In the genomic region with DNA sequence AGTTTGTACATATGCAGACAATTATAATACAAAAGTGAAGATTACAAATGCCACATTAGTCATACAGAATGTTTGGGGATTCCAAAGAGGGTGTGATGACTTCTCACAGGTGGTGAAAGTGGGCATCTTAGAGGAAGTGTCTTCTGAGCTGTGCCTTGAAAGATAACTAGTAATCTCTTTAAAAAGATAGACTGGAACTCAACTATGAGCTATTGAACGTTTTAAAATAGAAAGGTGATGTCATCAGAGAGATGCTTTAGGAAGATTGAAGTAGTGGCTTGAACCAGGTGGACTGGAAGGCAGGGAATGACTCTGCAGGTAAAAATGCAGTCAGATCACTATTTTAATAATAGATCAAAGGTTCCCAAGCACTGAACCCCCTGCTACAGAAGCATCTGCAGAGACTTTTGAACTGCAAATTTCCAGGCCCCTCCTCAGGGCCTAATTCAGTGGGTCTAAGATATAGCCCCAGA, we compare ENCODE assay signal across 18 cellular contexts. TPM values are rescaled to one million over a fixed set of nuclear protein-coding genes. Genes with fewer than 3 reads are reported as not detected.
DNase-seq lines count a peak whose midpoint lies in the region; ATAC-seq, FAIRE-seq and TF ChIP-seq lines count a peak whose summit lies in the region.
"Had no signal": no experiment of that assay in that cellular context is flagged by ENCODE, and none has a peak within 500 bp of the region (broad histone marks: within the 10 kb centered on the region; RNA-seq: fewer than 3 reads in every experiment).

No MANE protein-coding gene starts in this region.

- WGBS in small intestine, 3 donors = 6 to 15% (median 10%) methylated on average over 1 of the region's 1 CpG

- H3K9me3 ChIP-seq in HCT116 (ENCODE audit: control insufficient read depth in 1 of 2, insufficient read depth in 1 of 2, low read depth in 1 of 2, low read length in 2 of 2) = no peaks in the 10 kb centered on the region
- no peaks in the 10 kb centered on the region for H3K9me3 ChIP-seq in small intestine (ENCODE audit: control insufficient read depth, low read depth)
- H3K9me3 ChIP-seq: BLaER1, pancreas had no signal

- intact Hi-C loops in HCT116 (cut with micrococcal nuclease) = no loop called here

- no peaks in the 10 kb centered on the region for H3K27me3 Mint-ChIP-seq in stimulated activated memory B cell treated with anti-CD40 and anti-IgM and Interleukin-4, amounts not matched to agents 10 μg/mL and 1 μg/mL and 100 μg/mL, for 72 hours
- H3K27me3 Mint-ChIP-seq: activated CD4-positive, alpha-beta T cell treated with anti-CD3 and anti-CD28 coated beads for 36 hours; naive thymus-derived CD4-positive, alpha-beta T cell had no signal

- peak; percentile 82 for DNase-seq in HCT116 (ENCODE audit: low read depth, low spot score)
- peak; percentile 8 for DNase-seq in OCI-M1 (lab: John Stamatoyannopoulos, UW)
- peak; percentile 49 for DNase-seq in iPS DF 4.7 (ENCODE audit: extremely low read depth, low spot score)
- no peak for DNase-seq in small intestine
- no peak for DNase-seq in stimulated activated naive CD4-positive, alpha-beta T cell (lab: John Stamatoyannopoulos, UW)
- DNase-seq in foreskin fibroblast = no peak
- DNase-seq: activated CD4-positive, alpha-beta T cell treated with anti-CD3 and anti-CD28 coated beads for 36 hours; activated gamma-delta T cell; amygdala; naive thymus-derived CD4-positive, alpha-beta T cell; NCI-H1436; NCI-H446; pancreas had no signal

- peaks cover 43 to 71% of the 10 kb centered on the region in 2 experiments for H3K4me1 ChIP-seq in HCT116 (ENCODE audit: control insufficient read depth in 1 of 2, insufficient read depth in 2 of 2, low read length in 2 of 2)
- H3K4me1 ChIP-seq in small intestine (ENCODE audit: control insufficient read depth in 2 of 2, insufficient read depth in 1 of 2, low read depth in 1 of 2, low read length in 1 of 2) = no peaks in the 10 kb centered on the region
- H3K4me1 ChIP-seq: BLaER1, pancreas had no signal

- no peak overlapping the region for H3K27ac Mint-ChIP-seq in stimulated activated memory B cell treated with anti-CD40 and anti-IgM and Interleukin-4, amounts not matched to agents 10 μg/mL and 1 μg/mL and 100 μg/mL, for 72 hours
- H3K27ac Mint-ChIP-seq: activated CD4-positive, alpha-beta T cell treated with anti-CD3 and anti-CD28 coated beads for 36 hours; naive thymus-derived CD4-positive, alpha-beta T cell had no signal

- peaks cover 0 to 4% of the 10 kb centered on the region in 2 experiments; a peak in 1 of 4 replicates for H3K36me3 ChIP-seq in HCT116 (ENCODE audit: control insufficient read depth in 1 of 2, insufficient read depth in 2 of 2, low read length in 2 of 2)
- no peaks in the 10 kb centered on the region for H3K36me3 ChIP-seq in small intestine (ENCODE audit: control insufficient read depth in 2 of 2, insufficient read depth in 2 of 2, low read length in 2 of 2)
- H3K36me3 ChIP-seq: pancreas had no signal

- H3K4me3 ChIP-seq in HCT116 (replicated peaks in 1 of 2; ENCODE audit: low read depth in 1 of 2, low read length in 2 of 2) (no peak overlapping the region; a peak in 1 of 4 replicates), small intestine (ENCODE audit: low read depth in 1 of 2, low read length in 2 of 2) (no peak overlapping the region), foreskin fibroblast (ENCODE audit: low read depth in 1 of 2, low read length in 2 of 2) (no peak overlapping the region)
- H3K4me3 ChIP-seq: BLaER1, lung, pancreas had no signal

- BruUV-seq in HCT116 (replicated peaks; lab: Mats Ljungman, UMichigan) = no TSS peak

- peak; percentile 25; the same call in 1 of the 2 replicates for TF ChIP-seq RAD21 in HCT116 (IDR thresholded peaks at IDR 0.05; ENCODE audit: low read depth)

- H3K27me3 ChIP-seq in HCT116 (ENCODE audit: insufficient read depth, low read length) (no peaks in the 10 kb centered on the region), small intestine (ENCODE audit: control insufficient read depth in 2 of 2, insufficient read depth in 2 of 2, low read length in 2 of 2) (no peaks in the 10 kb centered on the region)
- H3K27me3 ChIP-seq: BLaER1, pancreas had no signal

- peak; percentile 67 for ATAC-seq in HCT116
- ATAC-seq in stimulated activated memory B cell treated with anti-CD40 and anti-IgM and Interleukin-4, amounts not matched to agents 10 μg/mL and 1 μg/mL and 100 μg/mL, for 72 hours = peak; percentile 62
- ATAC-seq: activated CD4-positive, alpha-beta T cell treated with anti-CD3 and anti-CD28 coated beads for 36 hours; naive thymus-derived CD4-positive, alpha-beta T cell; pancreas had no signal

- H3K79me2 ChIP-seq in HCT116 (ENCODE audit: insufficient read depth, low read length) = peaks cover 49% of the 10 kb centered on the region

- H3K9ac ChIP-seq in HCT116 (ENCODE audit: low read length) = no peak overlapping the region
- H3K9ac ChIP-seq: BLaER1 had no signal

- H3K27ac ChIP-seq in HCT116 (ENCODE audit: low read depth, low read length) (peak overlapping the region; percentile 69; the same call in 1 of the 2 replicates), small intestine (ENCODE audit: low read depth in 1 of 2, low read length in 1 of 2) (no peak overlapping the region)
- H3K27ac ChIP-seq: BLaER1, HL-60, pancreas had no signal

- TF ChIP-seq POLR2A in HCT116 (IDR thresholded peaks at IDR 0.05; ENCODE audit: borderline replicate concordance, extremely low read depth, insufficient read depth, insufficient read length) = no peak

- no peak for FAIRE-seq in small intestine (lab: Jason Lieb, UNC)
- FAIRE-seq: pancreas had no signal

- peaks cover 4% of the 10 kb centered on the region for H3K4me1 Mint-ChIP-seq in stimulated activated memory B cell treated with anti-CD40 and anti-IgM and Interleukin-4, amounts not matched to agents 10 μg/mL and 1 μg/mL and 100 μg/mL, for 72 hours
- H3K4me1 Mint-ChIP-seq: activated CD4-positive, alpha-beta T cell treated with anti-CD3 and anti-CD28 coated beads for 36 hours; naive thymus-derived CD4-positive, alpha-beta T cell had no signal

- H2AFZ ChIP-seq in HCT116 (ENCODE audit: low read depth, low read length, poor library complexity, severe bottlenecking) = no peak overlapping the region

- peak overlapping the region; percentile 76 for H3K4me2 ChIP-seq in HCT116 (ENCODE audit: low read length)
- H3K4me2 ChIP-seq: BLaER1 had no signal

- RAD21 ChIA-PET in HCT116 (lab: Charles Lee; ENCODE audit: low non-redundant PET in 1 of 2, low total read pairs in 2 of 2, uncharacterized antibody in 2 of 2, unreplicated experiment in 2 of 2) = no interaction called here

- H4K20me1 ChIP-seq in HCT116 (ENCODE audit: insufficient read depth) = no peaks in the 10 kb centered on the region

- no peaks in the 10 kb centered on the region; the same call in 1 of the 2 replicates for H3K9me2 ChIP-seq in HCT116 (ENCODE audit: insufficient read depth)

- POLR2A ChIA-PET in HCT116 (lab: Charles Lee) = interaction anchor here (0.9 to 2.7 kb wide), 3 partner anchors 13 to 29 kb away, joined by 3 to 10 read pairs (median 4); no protein-coding TSS in a partner anchor

- H3K36me3 Mint-ChIP-seq in stimulated activated memory B cell treated with anti-CD40 and anti-IgM and Interleukin-4, amounts not matched to agents 10 μg/mL and 1 μg/mL and 100 μg/mL, for 72 hours = no peaks in the 10 kb centered on the region
- H3K36me3 Mint-ChIP-seq: naive thymus-derived CD4-positive, alpha-beta T cell had no signal

- CTCF ChIA-PET in HCT116 (lab: Charles Lee) = no interaction called here

- no peak overlapping the region for H3K4me3 Mint-ChIP-seq in stimulated activated memory B cell treated with anti-CD40 and anti-IgM and Interleukin-4, amounts not matched to agents 10 μg/mL and 1 μg/mL and 100 μg/mL, for 72 hours
- H3K4me3 Mint-ChIP-seq: activated CD4-positive, alpha-beta T cell treated with anti-CD3 and anti-CD28 coated beads for 36 hours; naive thymus-derived CD4-positive, alpha-beta T cell had no signal

- H3K9me3 Mint-ChIP-seq in stimulated activated memory B cell treated with anti-CD40 and anti-IgM and Interleukin-4, amounts not matched to agents 10 μg/mL and 1 μg/mL and 100 μg/mL, for 72 hours = no peaks in the 10 kb centered on the region

- TF ChIP-seq CTCF in HCT116 (IDR thresholded peaks at IDR 0.05 in 2 of 3, conservative IDR thresholded peaks at IDR 0.05 in 1 of 3; ENCODE audit: borderline replicate concordance in 1 of 3, insufficient read depth in 1 of 3, low read depth in 2 of 3, low read length in 2 of 3) = no peak
- TF ChIP-seq CTCF in foreskin fibroblast (IDR thresholded peaks at IDR 0.05; ENCODE audit: low read depth, low read length) = no peak

TF ChIP-seq in HCT116, 20 proteins besides CTCF, POLR2A, EP300 and RAD21 (continues in another document):
- TF ChIP-seq TCF7L2 (IDR thresholded peaks at IDR 0.05; ENCODE audit: borderline replicate concordance, extremely low read depth, insufficient read depth, insufficient read length) = peak; percentile 57
- no peak for TF ChIP-seq EZH2 (IDR thresholded peaks at IDR 0.05)
- TF ChIP-seq POLR2AphosphoS5 (IDR thresholded peaks at IDR 0.05; ENCODE audit: low read depth, low read length) = peak; percentile 57; the same call in 1 of the 2 replicates
- no peak for TF ChIP-seq EGR1 (IDR thresholded peaks at IDR 0.05; ENCODE audit: low read depth)
- TF ChIP-seq YY1 (IDR thresholded peaks at IDR 0.05; ENCODE audit: extremely low read depth, insufficient replicate concordance, low read depth, low read length) = no peak
- TF ChIP-seq JUND (IDR thresholded peaks at IDR 0.05) = peak; percentile 92
- TF ChIP-seq, protein P1, sequence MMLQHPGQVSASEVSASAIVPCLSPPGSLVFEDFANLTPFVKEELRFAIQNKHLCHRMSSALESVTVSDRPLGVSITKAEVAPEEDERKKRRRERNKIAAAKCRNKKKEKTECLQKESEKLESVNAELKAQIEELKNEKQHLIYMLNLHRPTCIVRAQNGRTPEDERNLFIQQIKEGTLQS (IDR thresholded peaks at IDR 0.05) = peak; percentile 78
- peak; percentile 82 for TF ChIP-seq SP1 (IDR thresholded peaks at IDR 0.05; ENCODE audit: low read depth)
- TF ChIP-seq SRF (IDR thresholded peaks at IDR 0.05; ENCODE audit: low read depth) = peak; percentile 54
- peak; percentile 82 for TF ChIP-seq FOSL1 (IDR thresholded peaks at IDR 0.05; ENCODE audit: low read depth)
- no peak for TF ChIP-seq EZH2phosphoT487 (IDR thresholded peaks at IDR 0.05; ENCODE audit: borderline replicate concordance)

RNA-seq across cellular contexts. Expression of a gene that starts 50.3 kb away (rescaled TPM):
- total RNA-seq in HCT116 (2021; ENCODE audit: unreplicated experiment) = 44.9 TPM
- 23.1 and 26.8 TPM in 2 replicates for polyA plus RNA-seq in HCT116 (2012)
- 10 to 100 TPM in 1 of 3 donors, not detected in 2; 11.3 TPM for polyA plus RNA-seq in small intestine
- total RNA-seq: activated CD4-positive, alpha-beta T cell treated with anti-CD3 and anti-CD28 coated beads for 36 hours; SK-MEL-5 had no signal
- polyA plus RNA-seq: naive thymus-derived CD4-positive, alpha-beta T cell had no signal

Comparison
In these comparisons a context has a peak if more than half of its experiments do, and no peak if none do; other contexts are left out.
1. DNase-seq: peak in HCT116 (single experiment), OCI-M1 (single experiment) and iPS DF 4.7 (single experiment); none in small intestine (single experiment), stimulated activated naive CD4-positive, alpha-beta T cell (0 of 6) and foreskin fibroblast (0 of 2).